1 cellular context compared by ENCODE assay signal in the genomic region with DNA sequence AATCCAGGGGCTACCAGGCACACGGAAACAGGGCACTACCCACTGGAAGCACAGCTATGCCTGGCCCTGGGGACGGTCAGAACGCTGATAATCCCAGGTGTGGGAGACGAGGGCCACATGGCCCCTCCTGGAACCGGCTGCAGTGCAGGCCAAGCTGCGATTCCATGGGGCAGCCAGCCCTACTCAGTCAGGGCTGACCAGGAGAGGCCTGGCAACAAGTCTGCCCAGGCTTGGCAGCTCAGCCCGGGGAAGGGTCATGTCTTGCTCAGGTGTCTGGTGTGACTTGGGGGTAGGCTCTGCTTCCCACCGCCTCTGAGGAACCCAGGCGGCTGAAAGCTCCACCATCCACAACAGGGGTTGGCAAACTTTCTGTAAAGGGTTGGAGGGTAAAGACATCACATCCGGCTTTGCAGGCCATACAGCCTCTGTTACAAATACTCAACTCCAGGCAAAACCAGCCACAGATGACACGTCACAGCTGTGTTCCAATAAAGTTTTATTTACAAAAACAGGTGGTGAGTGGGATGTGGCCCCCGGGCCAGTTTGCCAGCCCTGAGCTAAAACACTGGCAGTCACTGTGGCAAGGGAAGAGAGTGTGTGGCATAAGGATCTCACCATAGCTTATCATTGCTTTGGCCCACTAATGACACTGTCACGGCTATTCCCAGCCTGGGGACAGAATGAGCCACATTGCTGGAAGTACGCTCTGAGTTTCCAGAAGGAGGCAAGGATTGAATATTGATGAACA.
A peak's percentile ranks its signal among the peaks of the same experiment; 100 is the strongest.
TF ChIP-seq lines count a peak whose summit lies in the region.

No MANE protein-coding gene starts in this region.

TF ChIP-seq in K562, 482 proteins besides CTCF, POLR2A, EP300 and RAD21 (continued from another document):
- TF ChIP-seq, protein P1, sequence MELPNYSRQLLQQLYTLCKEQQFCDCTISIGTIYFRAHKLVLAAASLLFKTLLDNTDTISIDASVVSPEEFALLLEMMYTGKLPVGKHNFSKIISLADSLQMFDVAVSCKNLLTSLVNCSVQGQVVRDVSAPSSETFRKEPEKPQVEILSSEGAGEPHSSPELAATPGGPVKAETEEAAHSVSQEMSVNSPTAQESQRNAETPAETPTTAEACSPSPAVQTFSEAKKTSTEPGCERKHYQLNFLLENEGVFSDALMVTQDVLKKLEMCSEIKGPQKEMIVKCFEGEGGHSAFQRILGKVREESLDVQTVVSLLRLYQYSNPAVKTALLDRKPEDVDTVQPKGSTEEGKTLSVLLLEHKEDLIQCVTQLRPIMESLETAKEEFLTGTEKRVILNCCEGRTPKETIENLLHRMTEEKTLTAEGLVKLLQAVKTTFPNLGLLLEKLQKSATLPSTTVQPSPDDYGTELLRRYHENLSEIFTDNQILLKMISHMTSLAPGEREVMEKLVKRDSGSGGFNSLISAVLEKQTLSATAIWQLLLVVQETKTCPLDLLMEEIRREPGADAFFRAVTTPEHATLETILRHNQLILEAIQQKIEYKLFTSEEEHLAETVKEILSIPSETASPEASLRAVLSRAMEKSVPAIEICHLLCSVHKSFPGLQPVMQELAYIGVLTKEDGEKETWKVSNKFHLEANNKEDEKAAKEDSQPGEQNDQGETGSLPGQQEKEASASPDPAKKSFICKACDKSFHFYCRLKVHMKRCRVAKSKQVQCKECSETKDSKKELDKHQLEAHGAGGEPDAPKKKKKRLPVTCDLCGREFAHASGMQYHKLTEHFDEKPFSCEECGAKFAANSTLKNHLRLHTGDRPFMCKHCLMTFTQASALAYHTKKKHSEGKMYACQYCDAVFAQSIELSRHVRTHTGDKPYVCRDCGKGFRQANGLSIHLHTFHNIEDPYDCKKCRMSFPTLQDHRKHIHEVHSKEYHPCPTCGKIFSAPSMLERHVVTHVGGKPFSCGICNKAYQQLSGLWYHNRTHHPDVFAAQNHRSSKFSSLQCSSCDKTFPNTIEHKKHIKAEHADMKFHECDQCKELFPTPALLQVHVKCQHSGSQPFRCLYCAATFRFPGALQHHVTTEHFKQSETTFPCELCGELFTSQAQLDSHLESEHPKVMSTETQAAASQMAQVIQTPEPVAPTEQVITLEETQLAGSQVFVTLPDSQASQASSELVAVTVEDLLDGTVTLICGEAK (IDR thresholded peaks at IDR 0.05), result peak; percentile 76
- TF ChIP-seq, protein P1 (CRISPR knock-in tag; IDR thresholded peaks at IDR 0.05), result peak; percentile 45; the same call in 1 of the 2 replicates
